ENCODE assay signal across 8 cellular contexts in the genomic region with DNA sequence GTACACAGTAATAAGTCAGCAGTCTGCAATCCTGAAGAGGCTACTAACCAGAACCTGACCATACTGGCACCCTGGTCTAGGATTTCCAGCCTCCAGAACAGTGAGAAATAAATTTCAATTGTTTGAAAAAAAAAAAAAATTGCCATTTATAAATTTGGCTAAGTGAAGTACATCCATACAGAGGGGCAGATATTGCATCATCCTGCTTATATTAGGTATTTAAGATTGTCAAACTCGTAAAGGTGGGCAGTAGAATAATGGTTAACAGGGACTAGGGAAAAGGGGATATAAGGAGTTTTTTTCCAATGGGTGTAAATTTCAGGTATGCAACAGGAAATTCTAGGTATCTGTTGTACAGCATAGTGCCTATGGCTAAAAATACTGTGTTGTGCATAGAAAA.
"Had no signal": no experiment of that assay in that cellular context is flagged by ENCODE, and none has a peak within 500 bp of the region (broad histone marks: within the 10 kb centered on the region; RNA-seq: fewer than 3 reads in every experiment).

No MANE protein-coding gene starts in this region.

- H3K4me3 ChIP-seq: GM23338 had no signal

- FAIRE-seq: H1, H54 had no signal

- H3K4me2 ChIP-seq: GM23338 had no signal

- ATAC-seq: GM23338 had no signal

- H2AFZ ChIP-seq: GM23338 had no signal

- H3K27ac ChIP-seq: HL-60 had no signal

- DNase-seq: H9, HCEC 1CT, HFFc6, KG1 had no signal
